ENCODE assay signal across 13 cellular contexts in genomic region chr2:201798252-201798918, GRCh38. TPM values are rescaled to one million over a fixed set of nuclear protein-coding genes. Genes with fewer than 3 reads are reported as not detected.
DNase-seq lines count a peak whose midpoint lies in the region; ATAC-seq and TF ChIP-seq lines count a peak whose summit lies in the region.
"Had no signal": no experiment of that assay in that cellular context is flagged by ENCODE, and none has a peak within 500 bp of the region (broad histone marks: within the 10 kb centered on the region; RNA-seq: fewer than 3 reads in every experiment).

No MANE protein-coding gene starts in this region.

- peaks cover 17% of the 10 kb centered on the region for H3K27me3 Mint-ChIP-seq in activated T-cell treated with anti-CD3 and anti-CD28 coated beads, Interleukin-2, amount 50 U/mL, for 72 hours (ENCODE audit: low read depth)

- H3K36me3 Mint-ChIP-seq in activated T-cell treated with anti-CD3 and anti-CD28 coated beads, Interleukin-2, amount 50 U/mL, for 72 hours (ENCODE audit: insufficient read depth in 2 of 2): no peaks in the 10 kb centered on the region

- no peak overlapping the region for H3K27ac Mint-ChIP-seq in activated T-cell treated with anti-CD3 and anti-CD28 coated beads, Interleukin-2, amount 50 U/mL, for 72 hours
- H3K27ac Mint-ChIP-seq: CD4-positive, alpha-beta T cell had no signal

- DNase-seq in AG09319 (ENCODE audit: extremely low read depth, low read depth) (peak; percentile 83), MG63 (peak; percentile 28), astrocyte of the spinal cord (ENCODE audit: low read depth, low spot score) (peak; percentile 95), lung microvascular endothelial cell (ENCODE audit: low read depth in 2 of 2) (peak; percentile 20 to 76), posterior vena cava (ENCODE audit: low spot score) (no peak), NOMO-1 treated with dmso at 0.1 percent for 144 hours (lab: John Stamatoyannopoulos, UW; ENCODE audit: unreplicated experiment) (no peak), NCI-H1930 (lab: John Stamatoyannopoulos, UW) (no peak)
- DNase-seq in activated T-cell treated with anti-CD3 and anti-CD28 coated beads, Interleukin-2, amount 50 U/mL, for 72 hours: no peak
- DNase-seq: activated CD4-positive, alpha-beta T cell treated with anti-CD3 and anti-CD28 coated beads for 48 hours; CD4-positive, alpha-beta T cell; dorsolateral prefrontal cortex; NCI-H1694 treated with DMSO at 0.1 percent for 48 hours; RPMI8226 had no signal

- H3K4me3 Mint-ChIP-seq in activated T-cell treated with anti-CD3 and anti-CD28 coated beads, Interleukin-2, amount 50 U/mL, for 72 hours: no peak overlapping the region
- H3K4me3 Mint-ChIP-seq: CD4-positive, alpha-beta T cell had no signal

- H3K4me1 Mint-ChIP-seq in activated T-cell treated with anti-CD3 and anti-CD28 coated beads, Interleukin-2, amount 50 U/mL, for 72 hours (ENCODE audit: low read depth): no peaks in the 10 kb centered on the region

- intact Hi-C loops in posterior vena cava (cut with DNase I): loop anchor here (5.0 to 10.0 kb wide), 3 partner anchors 64 to 379 kb away; no protein-coding TSS in a partner anchor

- ATAC-seq in activated T-cell treated with anti-CD3 and anti-CD28 coated beads, Interleukin-2, amount 50 U/mL, for 72 hours (replicated peaks in 1 of 2): no peak

- no peak overlapping the region for H3K4me3 ChIP-seq in MG63
- H3K4me3 ChIP-seq in astrocyte of the spinal cord (ENCODE audit: low read depth, low read length): no peak overlapping the region
- H3K4me3 ChIP-seq: dorsolateral prefrontal cortex had no signal

- H3K9me3 Mint-ChIP-seq in activated T-cell treated with anti-CD3 and anti-CD28 coated beads, Interleukin-2, amount 50 U/mL, for 72 hours: no peaks in the 10 kb centered on the region
- H3K9me3 Mint-ChIP-seq: CD4-positive, alpha-beta T cell had no signal

- no peaks in the 10 kb centered on the region; the same call in 1 of the 2 replicates for H3K9me3 ChIP-seq in MG63

- H3K36me3 ChIP-seq in MG63: no peaks in the 10 kb centered on the region

- TF ChIP-seq CTCF in AG09319 (IDR thresholded peaks at IDR 0.05; ENCODE audit: low read depth, low read length) (no peak), astrocyte of the spinal cord (IDR thresholded peaks at IDR 0.05; ENCODE audit: low read depth, low read length) (no peak)

- H3K27me3 ChIP-seq in MG63: no peaks in the 10 kb centered on the region

- in situ Hi-C loops in astrocyte of the spinal cord (cut with HindIII; ENCODE audit: low sequenced_read_pairs): no loop called here

RNA-seq across cellular contexts. Expression of gene CDK15, which starts 8.0 kb away (rescaled TPM):
- 2.7 and 6.5 TPM in 2 replicates for total RNA-seq in MG63 (2014; rRNA removed; shearing (Covaris generic); ENCODE audit: low replicate concordance)
- total RNA-seq in lung microvascular endothelial cell: not detected in 2 replicates
- 1 to 10 TPM; 1.4 to 1.5 TPM for total RNA-seq in posterior vena cava
- total RNA-seq in activated T-cell treated with anti-CD3 and anti-CD28 coated beads, Interleukin-2, amount 50 U/mL, for 72 hours: not detected
- total RNA-seq: CD4-positive, alpha-beta T cell had no signal

RNA-seq across cellular contexts. Expression of gene ALS2, which starts 17.7 kb away (rescaled TPM):
- total RNA-seq in MG63 (2014; rRNA removed; shearing (Covaris generic); ENCODE audit: low replicate concordance): 10.0 and 21.9 TPM in 2 replicates
- total RNA-seq in lung microvascular endothelial cell: 18.3 and 18.7 TPM in 2 replicates
- 10 to 100 TPM; 20.4 to 21.9 TPM for total RNA-seq in posterior vena cava
- 10 to 100 TPM; 14.3 to 15.8 TPM for total RNA-seq in activated T-cell treated with anti-CD3 and anti-CD28 coated beads, Interleukin-2, amount 50 U/mL, for 72 hours

Comparison
In these comparisons a context has a peak if more than half of its experiments do, and no peak if none do; other contexts are left out.
1. DNase-seq: peak in AG09319 (single experiment), MG63 (single experiment), astrocyte of the spinal cord (single experiment) and lung microvascular endothelial cell (2 of 2); none in posterior vena cava (single experiment), activated T-cell treated with anti-CD3 and anti-CD28 coated beads, Interleukin-2, amount 50 U/mL, for 72 hours (0 of 2), NOMO-1 treated with dmso at 0.1 percent for 144 hours (single experiment) and NCI-H1930 (0 of 2).